Comparison of ENCODE assay signal across 1 cellular context in the genomic region with DNA sequence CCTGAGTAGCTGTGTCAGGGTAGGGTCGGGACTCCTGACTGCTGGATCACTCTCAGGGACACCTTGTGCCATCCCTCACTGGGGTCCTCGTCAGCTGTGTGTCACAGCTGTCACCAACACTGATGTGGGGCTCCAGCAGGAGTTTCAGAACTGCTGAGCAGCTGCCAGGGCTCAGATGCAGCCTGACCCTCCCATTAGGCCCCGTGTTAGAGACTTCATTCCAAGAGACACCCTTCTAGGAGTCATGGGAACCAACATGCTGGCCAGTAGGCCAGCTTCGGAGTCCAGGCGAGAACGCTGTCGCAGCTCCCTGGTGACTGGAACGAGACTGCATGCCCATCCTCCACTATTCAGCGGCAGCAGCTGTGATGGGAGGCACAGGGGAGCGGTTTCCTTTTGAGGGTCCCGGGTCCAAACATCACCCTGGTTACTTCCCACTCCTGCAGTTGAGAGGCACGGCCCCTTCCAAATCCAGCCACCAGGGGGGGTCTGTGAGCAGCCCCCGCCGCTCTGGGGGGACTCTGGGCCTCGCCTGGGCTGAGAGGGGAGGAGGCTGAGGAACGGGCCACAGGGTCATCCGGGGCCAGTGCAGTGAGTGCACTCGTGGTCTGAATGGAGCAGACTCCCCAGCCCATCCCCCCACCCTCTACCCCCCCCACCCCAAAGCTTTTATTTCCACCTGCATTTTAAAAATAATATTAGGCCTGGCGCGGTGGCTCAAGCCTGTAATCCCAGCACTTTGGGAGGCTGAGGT.
TF ChIP-seq lines count a peak whose summit lies in the region.

No MANE protein-coding gene starts in this region.

TF ChIP-seq in K562, 482 proteins besides CTCF, POLR2A, EP300 and RAD21 (continued from another document):
- TF ChIP-seq MAZ (CRISPR knock-in tag; conservative IDR thresholded peaks at IDR 0.05 in 1 of 2, IDR thresholded peaks at IDR 0.05 in 1 of 2) (peak; percentile 43 to 88; a peak in 2 of 4 replicates), ADNP (tag; IDR thresholded peaks at IDR 0.05) (no peak), ZNF699 (CRISPR knock-in tag; IDR thresholded peaks at IDR 0.05; ENCODE audit: insufficient replicate concordance) (no peak), SMC3 (conservative IDR thresholded peaks at IDR 0.05; ENCODE audit: insufficient read depth, low read depth, low read length) (peak; percentile 74), STAG1 (CRISPR knock-in tag; IDR thresholded peaks at IDR 0.05; ENCODE audit: borderline replicate concordance) (0 out of 2 replicates have a peak, but pooled peaks have one; percentile 24), ZBTB8A (IDR thresholded peaks at IDR 0.05; ENCODE audit: partially characterized antibody) (no peak), RCOR1 (IDR thresholded peaks at IDR 0.05; ENCODE audit: borderline replicate concordance in 1 of 2, low read depth in 2 of 2, low read length in 2 of 2) (0 out of 4 replicates have a peak, but pooled peaks of 1 of the 2 experiments have one; percentile 37), MBD2 (IDR thresholded peaks at IDR 0.05; ENCODE audit: borderline replicate concordance, low read depth) (no peak), MXI1 (IDR thresholded peaks at IDR 0.05; ENCODE audit: low read depth, low read length) (no peak), BRCA1 (IDR thresholded peaks at IDR 0.05) (no peak), BRCA1 (CRISPR knock-in tag; IDR thresholded peaks at IDR 0.05) (no peak), XRCC5 (IDR thresholded peaks at IDR 0.05; ENCODE audit: low read depth, low read length) (peak; percentile 83; the same call in 1 of the 2 replicates), JUN (IDR thresholded peaks at IDR 0.05; ENCODE audit: borderline replicate concordance, low read depth, low read length) (no peak), JUN (CRISPR knock-in tag; IDR thresholded peaks at IDR 0.05; ENCODE audit: borderline replicate concordance) (no peak), LCOR (CRISPR knock-in tag; IDR thresholded peaks at IDR 0.05) (no peak), PCBP1 (IDR thresholded peaks at IDR 0.05; ENCODE audit: low read depth, low read length, poor library complexity, severe bottlenecking) (peak; percentile 34), ZNF184 (CRISPR knock-in tag; IDR thresholded peaks at IDR 0.05) (no peak), ARHGAP35 (IDR thresholded peaks at IDR 0.05; ENCODE audit: partially characterized antibody) (no peak), ZNF165 (CRISPR knock-in tag; IDR thresholded peaks at IDR 0.05; ENCODE audit: borderline replicate concordance) (no peak), POLR2H (tag; IDR thresholded peaks at IDR 0.05; ENCODE audit: low read depth) (no peak), TAF9B (IDR thresholded peaks at IDR 0.05; ENCODE audit: partially characterized antibody) (no peak), ZNF134 (CRISPR knock-in tag; conservative IDR thresholded peaks at IDR 0.05) (no peak), RHOXF2B (CRISPR knock-in tag; conservative IDR thresholded peaks at IDR 0.05) (no peak), ZNF436 (CRISPR knock-in tag; IDR thresholded peaks at IDR 0.05) (no peak), ZBTB7A (IDR thresholded peaks at IDR 0.05; ENCODE audit: borderline replicate concordance, control insufficient read depth, low read depth, low read length) (peak; percentile 80), CBX3 (IDR thresholded peaks at IDR 0.05; ENCODE audit: borderline replicate concordance in 1 of 2, low read length in 2 of 2) (no peak), NONO (IDR thresholded peaks at IDR 0.05; ENCODE audit: low read depth in 2 of 2, low read length in 1 of 2) (no peak), MIER1 (IDR thresholded peaks at IDR 0.05; ENCODE audit: low read depth) (no peak), OTX1 (CRISPR knock-in tag; IDR thresholded peaks at IDR 0.05) (no peak), C11orf30 (IDR thresholded peaks at IDR 0.05; ENCODE audit: low read depth) (no peak), ZNF668 (CRISPR knock-in tag; IDR thresholded peaks at IDR 0.05) (no peak)
- TF ChIP-seq, protein P1, sequence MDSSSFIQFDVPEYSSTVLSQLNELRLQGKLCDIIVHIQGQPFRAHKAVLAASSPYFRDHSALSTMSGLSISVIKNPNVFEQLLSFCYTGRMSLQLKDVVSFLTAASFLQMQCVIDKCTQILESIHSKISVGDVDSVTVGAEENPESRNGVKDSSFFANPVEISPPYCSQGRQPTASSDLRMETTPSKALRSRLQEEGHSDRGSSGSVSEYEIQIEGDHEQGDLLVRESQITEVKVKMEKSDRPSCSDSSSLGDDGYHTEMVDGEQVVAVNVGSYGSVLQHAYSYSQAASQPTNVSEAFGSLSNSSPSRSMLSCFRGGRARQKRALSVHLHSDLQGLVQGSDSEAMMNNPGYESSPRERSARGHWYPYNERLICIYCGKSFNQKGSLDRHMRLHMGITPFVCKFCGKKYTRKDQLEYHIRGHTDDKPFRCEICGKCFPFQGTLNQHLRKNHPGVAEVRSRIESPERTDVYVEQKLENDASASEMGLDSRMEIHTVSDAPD (CRISPR knock-in tag; IDR thresholded peaks at IDR 0.05), result no peak
- TF ChIP-seq, protein P2, sequence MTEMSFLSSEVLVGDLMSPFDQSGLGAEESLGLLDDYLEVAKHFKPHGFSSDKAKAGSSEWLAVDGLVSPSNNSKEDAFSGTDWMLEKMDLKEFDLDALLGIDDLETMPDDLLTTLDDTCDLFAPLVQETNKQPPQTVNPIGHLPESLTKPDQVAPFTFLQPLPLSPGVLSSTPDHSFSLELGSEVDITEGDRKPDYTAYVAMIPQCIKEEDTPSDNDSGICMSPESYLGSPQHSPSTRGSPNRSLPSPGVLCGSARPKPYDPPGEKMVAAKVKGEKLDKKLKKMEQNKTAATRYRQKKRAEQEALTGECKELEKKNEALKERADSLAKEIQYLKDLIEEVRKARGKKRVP (CRISPR knock-in tag; IDR thresholded peaks at IDR 0.05), result no peak
- TF ChIP-seq, protein P3, sequence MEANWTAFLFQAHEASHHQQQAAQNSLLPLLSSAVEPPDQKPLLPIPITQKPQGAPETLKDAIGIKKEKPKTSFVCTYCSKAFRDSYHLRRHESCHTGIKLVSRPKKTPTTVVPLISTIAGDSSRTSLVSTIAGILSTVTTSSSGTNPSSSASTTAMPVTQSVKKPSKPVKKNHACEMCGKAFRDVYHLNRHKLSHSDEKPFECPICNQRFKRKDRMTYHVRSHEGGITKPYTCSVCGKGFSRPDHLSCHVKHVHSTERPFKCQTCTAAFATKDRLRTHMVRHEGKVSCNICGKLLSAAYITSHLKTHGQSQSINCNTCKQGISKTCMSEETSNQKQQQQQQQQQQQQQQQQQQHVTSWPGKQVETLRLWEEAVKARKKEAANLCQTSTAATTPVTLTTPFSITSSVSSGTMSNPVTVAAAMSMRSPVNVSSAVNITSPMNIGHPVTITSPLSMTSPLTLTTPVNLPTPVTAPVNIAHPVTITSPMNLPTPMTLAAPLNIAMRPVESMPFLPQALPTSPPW (CRISPR knock-in tag; IDR thresholded peaks at IDR 0.05), result peak; percentile 70
- TF ChIP-seq, protein P4, sequence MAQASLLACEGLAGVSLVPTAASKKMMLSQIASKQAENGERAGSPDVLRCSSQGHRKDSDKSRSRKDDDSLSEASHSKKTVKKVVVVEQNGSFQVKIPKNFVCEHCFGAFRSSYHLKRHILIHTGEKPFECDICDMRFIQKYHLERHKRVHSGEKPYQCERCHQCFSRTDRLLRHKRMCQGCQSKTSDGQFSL (CRISPR knock-in tag; IDR thresholded peaks at IDR 0.05), result no peak
- TF ChIP-seq, protein P4 (tag; IDR thresholded peaks at IDR 0.05), result peak in 1 of 2 experiments; percentile 73; a peak in 2 of 4 replicates
